23 cellular contexts compared by ENCODE assay signal in genomic region chr14:104635717-104636116, GRCh38. TPM values are rescaled to one million over a fixed set of nuclear protein-coding genes. Genes with fewer than 3 reads are reported as not detected.
"Had no signal": no experiment of that assay in that cellular context is flagged by ENCODE, and none has a peak within 500 bp of the region (broad histone marks: within the 10 kb centered on the region; RNA-seq: fewer than 3 reads in every experiment).

No MANE protein-coding gene starts in this region.

- H3K4me2 ChIP-seq: SK-N-SH had no signal

- ATAC-seq: HepG2 had no signal

- DNase-seq: IMR-90, Karpas-422, KG1, MM.1S, NCI-H1105, NCI-H1417, NCI-H1694 treated with DMSO at 0.1 percent for 48 hours, NCI-H1930, NCI-H2081 treated with DMSO at 0.1 percent for 48 hours, NCI-H2171, NCI-H226, NCI-H446, NCI-H510A, NCI-H524 treated with DMSO at 0.1 percent for 48 hours, NCI-H69, NCI-H774, Right ventricle myocardium superior, RPMI8226, SW 1271 had no signal

- H3K9ac ChIP-seq: SK-N-SH had no signal

- H3K9me3 ChIP-seq: SK-N-SH had no signal

RNA-seq across cellular contexts. Expression of gene TMEM179, which starts 31.1 kb away (rescaled TPM):
- total RNA-seq: HepG2, IMR-90, Right ventricle myocardium superior had no signal
- polyA plus RNA-seq: HepG2, IMR-90 had no signal

RNA-seq across cellular contexts. Expression of gene C14orf180, which starts 56.2 kb away (rescaled TPM):
- total RNA-seq: HepG2, HT1080, IMR-90, SK-MEL-5 had no signal
- polyA plus RNA-seq: HepG2, IMR-90, SK-N-SH had no signal
